Comparison of ENCODE assay signal across 19 cellular contexts in the genomic region with DNA sequence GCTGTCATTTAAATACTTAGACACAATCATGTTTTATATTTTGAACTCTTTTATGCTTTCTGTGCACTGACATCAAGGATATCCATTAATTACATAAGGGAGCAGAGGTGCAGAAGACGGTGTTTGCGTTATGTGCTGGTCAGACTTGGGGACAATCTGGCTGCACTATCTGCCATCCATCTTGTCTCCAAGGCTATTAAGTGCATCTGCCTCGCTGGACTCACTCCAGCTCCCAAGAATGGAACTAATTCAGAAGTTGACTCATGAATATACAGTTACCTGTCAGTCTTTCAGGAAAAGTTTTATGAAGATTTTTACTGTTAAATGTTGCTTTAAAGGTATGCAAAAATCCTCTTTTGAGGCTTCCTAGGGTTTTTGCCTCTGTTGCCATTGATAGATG.
"Had no signal": no experiment of that assay in that cellular context is flagged by ENCODE, and none has a peak within 500 bp of the region (broad histone marks: within the 10 kb centered on the region; RNA-seq: fewer than 3 reads in every experiment).

No MANE protein-coding gene starts in this region.

- H3K4me3 Mint-ChIP-seq: activated T-cell treated with anti-CD3 and anti-CD28 coated beads, Interleukin-2, amount 50 U/mL, for 72 hours; effector memory CD8-positive, alpha-beta T cell; neural crest cell; stimulated activated memory B cell treated with anti-CD40 and anti-IgM and Interleukin-4, amounts not matched to agents 10 μg/mL and 1 μg/mL and 100 μg/mL, for 72 hours; T-helper 1 cell treated with Interleukin-12 subunit alpha and Interleukin-12 subunit beta and Interleukin-4 antibody, amounts not matched to agents 30 μg/mL and 1 μg/mL, for 36 hours had no signal

- H3K4me3 ChIP-seq: lung, ovary, right lobe of liver, testis, upper lobe of right lung had no signal

- H3K27ac Mint-ChIP-seq: activated T-cell treated with anti-CD3 and anti-CD28 coated beads, Interleukin-2, amount 50 U/mL, for 72 hours; effector memory CD8-positive, alpha-beta T cell; stimulated activated memory B cell treated with anti-CD40 and anti-IgM and Interleukin-4, amounts not matched to agents 10 μg/mL and 1 μg/mL and 100 μg/mL, for 72 hours; T-helper 1 cell treated with Interleukin-12 subunit alpha and Interleukin-12 subunit beta and Interleukin-4 antibody, amounts not matched to agents 30 μg/mL and 1 μg/mL, for 36 hours had no signal

- H3K4me1 Mint-ChIP-seq: stimulated activated memory B cell treated with anti-CD40 and anti-IgM and Interleukin-4, amounts not matched to agents 10 μg/mL and 1 μg/mL and 100 μg/mL, for 72 hours had no signal

- H3K27me3 ChIP-seq: ovary, right lobe of liver, testis, upper lobe of right lung had no signal

- H3K4me1 ChIP-seq: right lobe of liver, testis, upper lobe of right lung had no signal

- H3K27ac ChIP-seq: ovary, right lobe of liver, testis, upper lobe of right lung had no signal

- H3K36me3 Mint-ChIP-seq: stimulated activated memory B cell treated with anti-CD40 and anti-IgM and Interleukin-4, amounts not matched to agents 10 μg/mL and 1 μg/mL and 100 μg/mL, for 72 hours had no signal

- H3K36me3 ChIP-seq: ovary, right lobe of liver, upper lobe of right lung had no signal

- H3K27me3 Mint-ChIP-seq: effector memory CD8-positive, alpha-beta T cell; stimulated activated memory B cell treated with anti-CD40 and anti-IgM and Interleukin-4, amounts not matched to agents 10 μg/mL and 1 μg/mL and 100 μg/mL, for 72 hours had no signal

- DNase-seq: activated CD4-positive, alpha-beta T cell treated with anti-CD3 and anti-CD28 coated beads, Interleukin-2, amount 50 U/mL, for 1 hour; activated CD8-positive, alpha-beta memory T cell treated with anti-CD3 and anti-CD28 coated beads for 24 hours; activated effector memory CD4-positive, alpha-beta T cell treated with anti-CD3 and anti-CD28 coated beads, Interleukin-2, amount 50 U/mL, for 16 hours; activated naive CD4-positive, alpha-beta T cell treated with anti-CD3 and anti-CD28 coated beads, Interleukin-2, amount 50 U/mL, for 16 hours; activated T-cell treated with anti-CD3 and anti-CD28 coated beads, Interleukin-2, amount 50 U/mL, for 72 hours; dermis blood vessel endothelial cell; effector memory CD8-positive, alpha-beta T cell; glutamatergic neuron; hippocampal formation; left colon; ovary; right lobe of liver; stimulated activated CD4-positive, alpha-beta T cell treated with anti-CD3 and anti-CD28 coated beads, Interleukin-4, amount 100 ng/mL, for 4 hours; testis; upper lobe of right lung had no signal

- H3K9me3 ChIP-seq: ovary, right lobe of liver, testis, upper lobe of right lung had no signal

- H3K9me3 Mint-ChIP-seq: stimulated activated memory B cell treated with anti-CD40 and anti-IgM and Interleukin-4, amounts not matched to agents 10 μg/mL and 1 μg/mL and 100 μg/mL, for 72 hours; T-helper 1 cell treated with Interleukin-12 subunit alpha and Interleukin-12 subunit beta and Interleukin-4 antibody, amounts not matched to agents 30 μg/mL and 1 μg/mL, for 36 hours had no signal
